ENCODE assay signal across 8 cellular contexts in genomic region chr10:70887804-70888800, GRCh38. TPM values are rescaled to one million over a fixed set of nuclear protein-coding genes. Genes with fewer than 3 reads are reported as not detected.
DNase-seq lines count a peak whose midpoint lies in the region; ATAC-seq and TF ChIP-seq lines count a peak whose summit lies in the region.

PCBD1 (minus strand) TSS chr10:70888565; CDS start chr10:70888533, 32 bp downstream.

- H3K27ac Mint-ChIP-seq in CD4-positive, CD25-positive, alpha-beta regulatory T cell: peak within 1 kb of the TSS; percentile 88 to 94 (median 91)

- H2AK5ac ChIP-seq in neuronal stem cell (ENCODE audit: low read depth, low read length): peak within 1 kb of the TSS; percentile 24

- no peak within 1 kb of the TSS for H4K91ac ChIP-seq in neuronal stem cell (ENCODE audit: low read depth, low read length, poor library complexity)

- H3K23ac ChIP-seq in neuronal stem cell (ENCODE audit: low read depth, low read length, poor library complexity): peak within 1 kb of the TSS; percentile 90

- H3K27ac ChIP-seq in CD4-positive, CD25-positive, alpha-beta regulatory T cell (ENCODE audit: insufficient read depth, low read length, poor library complexity, severe bottlenecking): peak within 1 kb of the TSS; percentile 75
- H3K27ac ChIP-seq in foreskin keratinocyte: no peak within 1 kb of the TSS
- peak within 1 kb of the TSS; percentile 52 for H3K27ac ChIP-seq in neuronal stem cell (replicated peaks; ENCODE audit: low read length)

- no peak within 1 kb of the TSS for H3K4ac ChIP-seq in neuronal stem cell (ENCODE audit: low read length)

- no peak within 1 kb of the TSS for H2BK12ac ChIP-seq in neuronal stem cell (ENCODE audit: low read length)

- H3K79me1 ChIP-seq in neuronal stem cell (ENCODE audit: low read depth, low read length): no peaks in the 10 kb centered on the region

- H2BK120ac ChIP-seq in neuronal stem cell (ENCODE audit: low read depth, low read length): no peak within 1 kb of the TSS

- TF ChIP-seq CTCF in foreskin keratinocyte (conservative IDR thresholded peaks at IDR 0.05) (no peak), subcutaneous adipose tissue (IDR thresholded peaks at IDR 0.05; ENCODE audit: low read depth) (no peak)

- H3K4me3 ChIP-seq in CD4-positive, CD25-positive, alpha-beta regulatory T cell (ENCODE audit: low read depth, low read length): peak within 1 kb of the TSS; percentile 65
- H3K4me3 ChIP-seq in neuronal stem cell (ENCODE audit: low read length in 2 of 2): peak within 1 kb of the TSS; percentile 61 to 91

- no peaks in the 10 kb centered on the region for H3K9me3 Mint-ChIP-seq in CD4-positive, CD25-positive, alpha-beta regulatory T cell

- ATAC-seq in CD4-positive, CD25-positive, alpha-beta regulatory T cell (ENCODE audit: low read depth in 2 of 2): peak; percentile 70 to 88
- ATAC-seq in GM19328 (IDR thresholded peaks at IDR 0.05; ENCODE audit: unreplicated experiment): peak; percentile 60
- ATAC-seq in HG03558 (IDR thresholded peaks at IDR 0.05; ENCODE audit: extremely low read depth, unreplicated experiment): peak; percentile 47
- ATAC-seq in foreskin keratinocyte: peak; percentile 76

- H3K4me1 Mint-ChIP-seq in CD4-positive, CD25-positive, alpha-beta regulatory T cell: peaks cover 2 to 25% (median 13%) of the 10 kb centered on the region in 4 donors

- DNase-seq in CD4-positive, CD25-positive, alpha-beta regulatory T cell: peak; percentile 62 to 83 (median 63)
- peak; percentile 72 for DNase-seq in RKO (ENCODE audit: low spot score)
- peak; percentile 53 for DNase-seq in activated gamma-delta T cell (lab: John Stamatoyannopoulos, UW)
- DNase-seq in foreskin keratinocyte: no peak
- peak; percentile 59 for DNase-seq in neuronal stem cell (ENCODE audit: low spot score)

- WGBS in neuronal stem cell (ENCODE audit: extremely low coverage in 2 of 2, insufficient read length in 2 of 2, insufficient replicate concordance in 1 of 2), 2 donors: no CpG with 5 or more reads among the region's 85 CpGs

- H3K9ac ChIP-seq in neuronal stem cell (ENCODE audit: low read depth, low read length, poor library complexity): peak within 1 kb of the TSS; percentile 96

- no peaks in the 10 kb centered on the region for H3K9me3 ChIP-seq in CD4-positive, CD25-positive, alpha-beta regulatory T cell (ENCODE audit: control insufficient read depth in 2 of 2, low read length in 2 of 2)
- no peaks in the 10 kb centered on the region for H3K9me3 ChIP-seq in neuronal stem cell (replicated peaks in 1 of 2; ENCODE audit: control insufficient read depth in 2 of 2, insufficient read depth in 1 of 2, low read depth in 1 of 2, low read length in 2 of 2)

- peaks cover 18% of the 10 kb centered on the region for H3K4me1 ChIP-seq in CD4-positive, CD25-positive, alpha-beta regulatory T cell (ENCODE audit: control insufficient read depth, insufficient read depth, low read length, poor library complexity, severe bottlenecking)
- H3K4me1 ChIP-seq in foreskin keratinocyte (peaks cover 13% of the 10 kb centered on the region), neuronal stem cell (ENCODE audit: control insufficient read depth in 2 of 2, insufficient read depth in 1 of 2, low read depth in 1 of 2, low read length in 2 of 2) (peaks cover 9 to 10% of the 10 kb centered on the region in 2 donors)

- H3K4me2 ChIP-seq in neuronal stem cell (ENCODE audit: insufficient read depth, low read length, poor library complexity, severe bottlenecking): peak within 1 kb of the TSS; percentile 86

- H2BK5ac ChIP-seq in neuronal stem cell (ENCODE audit: low read length): peak within 1 kb of the TSS; percentile 9

- no peaks in the 10 kb centered on the region for H3K27me3 ChIP-seq in CD4-positive, CD25-positive, alpha-beta regulatory T cell (ENCODE audit: control insufficient read depth, insufficient read depth, low read length)
- H3K27me3 ChIP-seq in foreskin keratinocyte: no peaks in the 10 kb centered on the region
- H3K27me3 ChIP-seq in neuronal stem cell (ENCODE audit: control insufficient read depth in 3 of 3, insufficient read depth in 3 of 3, low read depth in 1 of 3, low read length in 3 of 3): no peaks in the 10 kb centered on the region

- no peaks in the 10 kb centered on the region for H3K27me3 Mint-ChIP-seq in CD4-positive, CD25-positive, alpha-beta regulatory T cell

- H3K36me3 Mint-ChIP-seq in CD4-positive, CD25-positive, alpha-beta regulatory T cell: peaks cover 14% of the 10 kb centered on the region

- H3K14ac ChIP-seq in neuronal stem cell (ENCODE audit: low read length): no peak within 1 kb of the TSS

- H3K18ac ChIP-seq in neuronal stem cell (ENCODE audit: low read length): peak within 1 kb of the TSS; percentile 97

- peaks cover 8% of the 10 kb centered on the region for H3K36me3 ChIP-seq in CD4-positive, CD25-positive, alpha-beta regulatory T cell (ENCODE audit: control insufficient read depth, insufficient read depth, low read length)
- H3K36me3 ChIP-seq in neuronal stem cell (replicated peaks in 1 of 2; ENCODE audit: control insufficient read depth in 2 of 2, insufficient read depth in 2 of 2, low read length in 2 of 2): peaks cover 5 to 24% of the 10 kb centered on the region in 2 donors

- no peak within 1 kb of the TSS for H4K8ac ChIP-seq in neuronal stem cell (ENCODE audit: low read depth, low read length)

- H2AFZ ChIP-seq in neuronal stem cell (ENCODE audit: low read length): peak within 1 kb of the TSS; percentile 92

- H3K4me3 Mint-ChIP-seq in CD4-positive, CD25-positive, alpha-beta regulatory T cell: peak within 1 kb of the TSS; percentile 90 to 99 (median 92)

- no peak within 1 kb of the TSS for H2BK15ac ChIP-seq in neuronal stem cell (ENCODE audit: low read length)

RNA-seq across cellular contexts. Expression of gene PCBD1, which starts in this region (rescaled TPM):
- 14.0 TPM for total RNA-seq in CD4-positive, CD25-positive, alpha-beta regulatory T cell
- polyA plus RNA-seq in CD4-positive, CD25-positive, alpha-beta regulatory T cell: 10 to 100 TPM; 28.1 to 41.7 (median 32.0) TPM
- 54.7 and 60.3 TPM in 2 replicates for total RNA-seq in foreskin keratinocyte
- 82.9 and 94.6 TPM in 2 replicates for polyA plus RNA-seq in foreskin keratinocyte
- 71.7 TPM for polyA plus RNA-seq in neuronal stem cell (2013, experiment 1 of 2)
- polyA plus RNA-seq in neuronal stem cell (2013, experiment 2 of 2): 72.0 TPM
- 100 to 1,000 TPM in 1 of 4 donors, 10 to 100 TPM in 3; 62.8 to 141 (median 83.7) TPM for total RNA-seq in subcutaneous adipose tissue

Comparison
In these comparisons a context has a peak if more than half of its experiments do, and no peak if none do; other contexts are left out.
1. DNase-seq: peak in CD4-positive, CD25-positive, alpha-beta regulatory T cell (3 of 3), RKO (single experiment), activated gamma-delta T cell (single experiment) and neuronal stem cell (single experiment); none in foreskin keratinocyte (0 of 2).
2. Peak in every context shown above with its lines, with median percentiles within 50 percentile points of each other: ATAC-seq.